Comparison of ENCODE assay signal across 8 cellular contexts in the genomic region with DNA sequence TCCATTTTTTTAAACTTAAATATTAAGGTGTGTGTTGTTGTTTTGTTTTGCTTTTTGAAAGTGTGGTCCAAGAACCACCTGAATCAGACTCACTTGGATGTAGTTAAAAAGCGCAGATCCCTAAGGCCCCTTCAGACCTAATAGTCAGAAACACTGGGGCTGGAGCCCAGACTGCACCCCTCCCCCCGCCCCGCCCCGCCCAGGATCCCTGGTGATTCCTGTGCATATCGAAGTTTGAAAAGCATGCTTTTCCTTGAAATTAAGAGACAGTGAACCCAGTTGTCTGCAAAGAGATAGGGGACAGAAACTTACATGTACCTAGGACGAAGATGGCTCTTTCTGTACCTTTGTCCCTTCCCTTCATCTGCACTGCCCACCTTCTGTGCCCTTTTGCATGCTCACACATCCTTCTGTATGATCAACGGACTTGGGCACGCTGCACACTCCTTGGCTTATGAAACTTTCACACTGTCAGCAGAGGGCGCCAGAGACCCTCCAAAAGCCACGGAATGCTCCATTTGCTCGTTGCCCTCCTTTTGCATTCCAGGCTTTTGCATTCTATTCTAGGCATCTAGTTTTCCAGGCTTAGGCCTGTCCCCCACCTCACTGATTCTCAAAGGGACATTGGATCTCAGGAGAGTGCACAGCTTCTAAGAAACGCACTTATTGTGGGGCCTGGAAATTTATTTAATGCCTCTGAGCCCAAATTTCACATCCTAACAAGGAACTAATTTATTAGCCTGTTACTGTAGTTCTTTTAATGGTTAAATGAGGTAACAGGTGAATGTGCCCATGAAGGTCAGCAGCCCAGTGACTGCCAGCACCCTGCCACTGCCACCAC. TPM values are rescaled to one million over a fixed set of nuclear protein-coding genes. Genes with fewer than 3 reads are reported as not detected.
DNase-seq lines count a peak whose midpoint lies in the region; ATAC-seq and TF ChIP-seq lines count a peak whose summit lies in the region.

No MANE protein-coding gene starts in this region.

- intact Hi-C loops in left ventricle myocardium superior (cut with micrococcal nuclease), result no loop called here

- no peaks in the 10 kb centered on the region for H3K9me2 ChIP-seq in SU-DHL-6 (replicated peaks; ENCODE audit: insufficient read depth, low read length)

- ATAC-seq in left ventricle myocardium superior (peak; percentile 89), GM18858 (IDR thresholded peaks at IDR 0.05; ENCODE audit: unreplicated experiment) (no peak), HG03025 (IDR thresholded peaks at IDR 0.05; ENCODE audit: low FRiP score, unreplicated experiment) (no peak)

- H3K79me2 ChIP-seq in SU-DHL-6 (ENCODE audit: insufficient read depth, low read length), result no peaks in the 10 kb centered on the region

- H3K4me3 ChIP-seq in NB4 (ENCODE audit: low read depth, low read length) (no peak overlapping the region), SU-DHL-6 (ENCODE audit: insufficient read depth, low read length, poor library complexity, severe bottlenecking) (no peak overlapping the region)

- H3K9me3 ChIP-seq in SU-DHL-6 (ENCODE audit: insufficient read depth, low read length), result no peaks in the 10 kb centered on the region

- DNase-seq in GDM1 (lab: John Stamatoyannopoulos, UW) (peak; percentile 40), NB4 (ENCODE audit: low read depth) (peak; percentile 81), amniotic epithelial cell (ENCODE audit: low read depth) (peak; percentile 59), left ventricle myocardium superior (peak; percentile 77), putamen (ENCODE audit: low spot score) (peak; percentile 63)

- no peaks in the 10 kb centered on the region for H3K27me3 ChIP-seq in SU-DHL-6 (ENCODE audit: low read length)

- TF ChIP-seq POLR2A in NB4 (IDR thresholded peaks at IDR 0.05; ENCODE audit: extremely low read depth, insufficient read length), result no peak

- peaks cover 24% of the 10 kb centered on the region for H3F3A ChIP-seq in SU-DHL-6 (ENCODE audit: insufficient read depth)

- no peaks in the 10 kb centered on the region for H4K20me1 ChIP-seq in SU-DHL-6 (ENCODE audit: low read depth, low read length)

- TF ChIP-seq CTCF in NB4 (IDR thresholded peaks at IDR 0.05; ENCODE audit: low read depth, low read length), result peak; percentile 77
- peak; percentile 92 for TF ChIP-seq CTCF in SU-DHL-6 (IDR thresholded peaks at IDR 0.05; ENCODE audit: insufficient read depth, low read length, poor library complexity, severe bottlenecking)

- H3K9ac ChIP-seq in SU-DHL-6 (ENCODE audit: low read length), result no peak overlapping the region

- no peak overlapping the region for H3K27ac ChIP-seq in SU-DHL-6 (ENCODE audit: low read depth, low read length)

- no peak overlapping the region for H2AFZ ChIP-seq in SU-DHL-6 (ENCODE audit: low read depth, low read length, severe bottlenecking)

- peak overlapping the region; percentile 6 for H3K4me2 ChIP-seq in SU-DHL-6 (ENCODE audit: low read depth, low read length, poor library complexity, severe bottlenecking)

- H3K36me3 ChIP-seq in SU-DHL-6 (ENCODE audit: low read length), result no peaks in the 10 kb centered on the region

RNA-seq across cellular contexts. Expression of a gene that starts 32.8 kb away (rescaled TPM):
- total RNA-seq in left ventricle myocardium superior, result 29.7 TPM
